30 cellular contexts compared by ENCODE assay signal in genomic region chr19:23056516-23056915, GRCh38. TPM values are rescaled to one million over a fixed set of nuclear protein-coding genes. Genes with fewer than 3 reads are reported as not detected.
"Had no signal": no experiment of that assay in that cellular context is flagged by ENCODE, and none has a peak within 500 bp of the region (broad histone marks: within the 10 kb centered on the region; RNA-seq: fewer than 3 reads in every experiment).

No MANE protein-coding gene starts in this region.

- H3K27me3 ChIP-seq: neural progenitor cell, ovary, spleen, thyroid gland, tibial nerve, upper lobe of right lung, uterus had no signal

- H3K4me2 ChIP-seq: neural progenitor cell, smooth muscle cell had no signal

- H3K9ac ChIP-seq: neural progenitor cell, parathyroid adenoma had no signal

- H3K9me3 ChIP-seq: ovary, psoas muscle, thoracic aorta, thyroid gland, tibial nerve, upper lobe of right lung, uterus had no signal

- ATAC-seq: naive thymus-derived CD4-positive, alpha-beta T cell; natural killer cell; psoas muscle; right cardiac atrium; sciatic nerve; stimulated activated memory B cell treated with anti-CD40 and anti-IgM and Interleukin-4, amounts not matched to agents 10 μg/mL and 1 μg/mL and 100 μg/mL, for 72 hours; stimulated activated naive CD8-positive, alpha-beta T cell treated with anti-CD3 and anti-CD28 coated beads, Interleukin-15, amount 100 ng/mL, for 72 hours; stimulated activated naive CD8-positive, alpha-beta T cell treated with anti-CD3 and anti-CD28 coated beads, Interleukin-15, Interleukin-2, amounts not matched to agents 100 U/mL and 50 U/mL, for 24 hours; upper lobe of right lung had no signal

- H3K36me3 ChIP-seq: neural progenitor cell, ovary, spleen, thoracic aorta, thyroid gland, tibial nerve, upper lobe of right lung, uterus had no signal

- H3K79me2 ChIP-seq: parathyroid adenoma had no signal

- H3K4me1 ChIP-seq: neural progenitor cell, parathyroid adenoma, psoas muscle, spleen, thyroid gland, tibial nerve, upper lobe of right lung, uterus had no signal

- DNase-seq: naive thymus-derived CD4-positive, alpha-beta T cell; natural killer cell; occipital lobe; ovary; posterior cingulate gyrus; psoas muscle; right cardiac atrium; spleen; stimulated activated CD4-positive, alpha-beta T cell treated with anti-CD3 and anti-CD28 coated beads, Interleukin-12 subunit alpha, Interleukin-12 subunit beta, amount 100 ng/mL, for 4 hours; stimulated activated CD4-positive, alpha-beta T cell treated with anti-CD3 and anti-CD28 coated beads, Interleukin-1b, Interleukin-23, amount 100 ng/mL, for 48 hours; stimulated activated CD4-positive, alpha-beta T cell treated with anti-CD3 and anti-CD28 coated beads, Interleukin-4, amount 100 ng/mL, for 1 hour; stimulated activated CD4-positive, alpha-beta T cell treated with anti-CD3 and anti-CD28 coated beads, Interleukin-4, amount 100 ng/mL, for 4 hours; stimulated activated CD8-positive, alpha-beta memory T cell treated with anti-CD3 and anti-CD28 coated beads, Interleukin-4, amount 100 ng/mL, for 48 hours; stimulated activated naive CD4-positive, alpha-beta T cell; stimulated activated naive CD8-positive, alpha-beta T cell treated with anti-CD3 and anti-CD28 coated beads, Interleukin-15, amount 100 ng/mL, for 72 hours; stimulated activated naive CD8-positive, alpha-beta T cell treated with anti-CD3 and anti-CD28 coated beads, Interleukin-15, Interleukin-2, amounts not matched to agents 100 U/mL and 50 U/mL, for 24 hours; substantia nigra; thyroid gland; upper lobe of right lung; uterus had no signal

- H3K4me3 ChIP-seq: neural progenitor cell, ovary, psoas muscle, skin epidermis, smooth muscle cell, spleen, thoracic aorta, thyroid gland, tibial nerve, upper lobe of right lung, uterus had no signal

- H3K27ac ChIP-seq: neural progenitor cell, ovary, parathyroid adenoma, psoas muscle, skin epidermis, spleen, thoracic aorta, thyroid gland, tibial nerve, upper lobe of right lung, uterus had no signal

- H2AFZ ChIP-seq: neural progenitor cell, parathyroid adenoma had no signal

RNA-seq across cellular contexts. Expression of gene ZNF728, which starts 53.5 kb away (rescaled TPM):
- total RNA-seq: naive thymus-derived CD4-positive, alpha-beta T cell; natural killer cell; progenitor cell of endocrine pancreas; smooth muscle cell had no signal
- polyA plus RNA-seq: naive thymus-derived CD4-positive, alpha-beta T cell; neural cell; smooth muscle cell had no signal
